12 cellular contexts compared by ENCODE assay signal in the genomic region with DNA sequence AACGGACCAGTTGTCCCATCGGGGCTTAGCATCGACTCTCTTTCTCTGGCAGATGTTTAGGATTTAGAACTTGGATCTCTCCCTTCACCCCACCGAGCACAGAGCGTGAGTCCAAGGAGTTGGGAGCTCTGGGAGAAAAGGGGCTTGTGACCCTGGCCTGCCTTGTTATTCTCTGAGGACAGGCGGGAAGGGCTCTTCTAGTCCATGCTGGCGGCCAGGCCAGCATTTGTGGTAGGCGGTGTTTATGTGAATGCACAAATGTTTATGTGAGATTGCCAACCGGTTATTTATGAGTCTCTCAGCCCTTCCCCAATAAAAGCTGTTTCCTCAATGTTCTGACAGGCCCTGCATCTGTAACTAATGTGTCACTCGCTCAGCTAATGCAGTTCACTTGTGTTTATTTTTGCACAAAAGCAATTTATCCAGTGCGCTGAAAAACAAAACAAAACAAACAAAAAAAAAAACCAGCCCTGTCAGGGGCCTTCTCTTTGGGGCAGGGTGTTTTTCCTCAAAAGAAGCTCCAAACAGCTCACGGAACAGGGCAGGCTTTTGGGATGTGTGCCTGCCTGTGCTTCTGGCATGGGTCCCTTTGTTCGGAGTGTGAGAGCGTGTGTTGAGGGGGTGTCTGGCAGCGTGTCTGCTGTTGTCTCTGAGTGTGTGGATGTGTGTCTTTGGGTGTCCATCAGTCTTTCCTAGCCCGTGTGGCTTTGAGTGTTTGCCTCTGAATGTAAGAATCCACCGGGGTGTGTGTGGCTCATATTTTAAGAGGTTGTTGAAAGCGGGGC. TPM values are rescaled to one million over a fixed set of nuclear protein-coding genes. Genes with fewer than 3 reads are reported as not detected.
DNase-seq lines count a peak whose midpoint lies in the region; ATAC-seq, FAIRE-seq and TF ChIP-seq lines count a peak whose summit lies in the region.
"Had no signal": no experiment of that assay in that cellular context is flagged by ENCODE, and none has a peak within 500 bp of the region (broad histone marks: within the 10 kb centered on the region; RNA-seq: fewer than 3 reads in every experiment).

No MANE protein-coding gene starts in this region.

- H3K27me3 ChIP-seq in breast epithelium (no peaks in the 10 kb centered on the region), keratinocyte (ENCODE audit: control insufficient read depth, extremely low read depth, insufficient read depth, low read length) (no peaks in the 10 kb centered on the region), stomach smooth muscle (ENCODE audit: control insufficient read depth in 1 of 2, insufficient read depth in 2 of 2, low read length in 2 of 2) (no peaks in the 10 kb centered on the region)

- DNase-seq in breast epithelium (ENCODE audit: low spot score in 2 of 2) (no peak), keratinocyte (ENCODE audit: low read depth, low spot score) (no peak), NCI-H2171 treated with DMSO at 0.1 percent for 48 hours (lab: John Stamatoyannopoulos, UW) (no peak), urothelium cell line (ENCODE audit: low spot score) (no peak), DMS53 (lab: John Stamatoyannopoulos, UW) (no peak)
- no peak for DNase-seq in activated naive CD4-positive, alpha-beta T cell treated with anti-CD3 and anti-CD28 coated beads, Interleukin-2, amount 50 U/mL, for 72 hours (ENCODE audit: low spot score in 2 of 2)
- DNase-seq: effector memory CD8-positive, alpha-beta T cell; GF-D8; NCI-H187 had no signal

- TF ChIP-seq CTCF in HEK293 (tag by site-specific recombination; IDR thresholded peaks at IDR 0.05) (no peak), breast epithelium (IDR thresholded peaks at IDR 0.05) (no peak), keratinocyte (optimal IDR thresholded peaks at IDR 0.05 in 1 of 3, IDR thresholded peaks at IDR 0.05 in 1 of 3, conservative IDR thresholded peaks at IDR 0.05 in 1 of 3; ENCODE audit: extremely low read depth in 1 of 3, insufficient read depth in 2 of 3, low read length in 3 of 3) (no peak)

- H3K4me2 ChIP-seq in keratinocyte (ENCODE audit: control insufficient read depth, extremely low read depth, insufficient read depth, low read depth, low read length), result peak overlapping the region; percentile 23

- no peaks in the 10 kb centered on the region for H3K36me3 ChIP-seq in HEK293 (ENCODE audit: control insufficient read depth in 2 of 2, insufficient read depth in 1 of 2, low read length in 2 of 2)
- H3K36me3 ChIP-seq in breast epithelium, result no peaks in the 10 kb centered on the region
- H3K36me3 ChIP-seq in keratinocyte (ENCODE audit: control insufficient read depth in 2 of 2, extremely low read depth in 1 of 2, insufficient read depth in 2 of 2, low read length in 2 of 2), result no peaks in the 10 kb centered on the region
- no peaks in the 10 kb centered on the region for H3K36me3 ChIP-seq in stomach smooth muscle (ENCODE audit: control insufficient read depth in 2 of 2, insufficient read depth in 2 of 2, low read length in 2 of 2)

- H3K27ac ChIP-seq in HEK293 (ENCODE audit: extremely low read depth, low read depth, low read length), result no peak overlapping the region
- H3K27ac ChIP-seq in breast epithelium, result peak overlapping the region; percentile 9 to 63
- no peak overlapping the region for H3K27ac ChIP-seq in keratinocyte (ENCODE audit: control insufficient read depth, insufficient read depth, low read length)
- peak overlapping the region; percentile 64 for H3K27ac ChIP-seq in stomach smooth muscle (ENCODE audit: low read length)

- H3K9me3 ChIP-seq in HEK293 (ENCODE audit: control insufficient read depth, insufficient read depth, low read depth, low read length) (no peaks in the 10 kb centered on the region), breast epithelium (no peaks in the 10 kb centered on the region), keratinocyte (ENCODE audit: control insufficient read depth, low read depth, low read length) (no peaks in the 10 kb centered on the region), stomach smooth muscle (ENCODE audit: control insufficient read depth in 2 of 2, low read length in 2 of 2) (no peaks in the 10 kb centered on the region)

- H3K4me1 ChIP-seq in HEK293 (ENCODE audit: control insufficient read depth, insufficient read depth, low read length) (peaks cover 6% of the 10 kb centered on the region; the same call in 1 of the 2 replicates), breast epithelium (no peaks in the 10 kb centered on the region), keratinocyte (ENCODE audit: control insufficient read depth, extremely low read depth, insufficient read depth, low read length) (peaks cover 14% of the 10 kb centered on the region), stomach smooth muscle (ENCODE audit: control insufficient read depth, insufficient read depth, low read length) (peaks cover 38% of the 10 kb centered on the region)

- POLR2A ChIA-PET in HEK293 (lab: Yijun Ruan, JAX), result no interaction called here

- TF ChIP-seq POLR2A in breast epithelium (IDR thresholded peaks at IDR 0.05), result no peak

- H2AFZ ChIP-seq in keratinocyte (ENCODE audit: control insufficient read depth, low read length), result peak overlapping the region; percentile 65

- H3K4me3 ChIP-seq in HEK293 (ENCODE audit: low read depth, low read length), result no peak overlapping the region
- no peak overlapping the region for H3K4me3 ChIP-seq in breast epithelium
- H3K4me3 ChIP-seq in keratinocyte (ENCODE audit: control insufficient read depth in 2 of 3, extremely low read depth in 1 of 3, insufficient read depth in 2 of 3, low read depth in 1 of 3, low read length in 3 of 3), result no peak overlapping the region
- peak overlapping the region in 1 of 2 donors; percentile 47 for H3K4me3 ChIP-seq in stomach smooth muscle (ENCODE audit: low read length in 2 of 2)

- no peaks in the 10 kb centered on the region for H3K9me1 ChIP-seq in keratinocyte (ENCODE audit: control insufficient read depth, extremely low read depth, insufficient read depth, low read length)

- CTCF ChIA-PET in HEK293 (lab: Yijun Ruan, JAX), result interaction anchor here (0.6 to 1.0 kb wide), 3 partner anchors 14 to 697 kb away, joined by 3 to 4 read pairs (median 3); no protein-coding TSS in a partner anchor

- dilution Hi-C loops in keratinocyte (cut with MboI; ENCODE audit: extremely low pct_ligation_motif_present, low sequenced_read_pairs), result no loop called here

- H3K9ac ChIP-seq in keratinocyte (ENCODE audit: control insufficient read depth, extremely low read depth, insufficient read depth, low read length) (peak overlapping the region; percentile 13), stomach smooth muscle (ENCODE audit: low read length in 2 of 2) (peak overlapping the region; percentile 24 to 36)

- no peaks in the 10 kb centered on the region for H3K36me3 Mint-ChIP-seq in activated naive CD4-positive, alpha-beta T cell treated with anti-CD3 and anti-CD28 coated beads, Interleukin-2, amount 50 U/mL, for 72 hours

- H3K9me3 Mint-ChIP-seq in activated naive CD4-positive, alpha-beta T cell treated with anti-CD3 and anti-CD28 coated beads, Interleukin-2, amount 50 U/mL, for 72 hours, result no peaks in the 10 kb centered on the region
- H3K9me3 Mint-ChIP-seq: effector memory CD8-positive, alpha-beta T cell had no signal

- H3K79me2 ChIP-seq in keratinocyte (ENCODE audit: control insufficient read depth, insufficient read depth, low read length), result no peaks in the 10 kb centered on the region

- FAIRE-seq in keratinocyte (lab: Jason Lieb, UNC) (peak; percentile 62), urothelium cell line (lab: Jason Lieb, UNC) (no peak)

- intact Hi-C loops in breast epithelium (cut with DNase I; ENCODE audit: low total_unique reads), result no loop called here

- peaks cover 2% of the 10 kb centered on the region for H4K20me1 ChIP-seq in keratinocyte (ENCODE audit: control insufficient read depth, extremely low read depth, insufficient read depth, low read length)

- ATAC-seq in activated naive CD4-positive, alpha-beta T cell treated with anti-CD3 and anti-CD28 coated beads, Interleukin-2, amount 50 U/mL, for 72 hours, result no peak
- ATAC-seq: effector memory CD8-positive, alpha-beta T cell had no signal

- H3K27ac Mint-ChIP-seq in activated naive CD4-positive, alpha-beta T cell treated with anti-CD3 and anti-CD28 coated beads, Interleukin-2, amount 50 U/mL, for 72 hours, result no peak overlapping the region
- H3K27ac Mint-ChIP-seq: effector memory CD8-positive, alpha-beta T cell had no signal

TF ChIP-seq in HEK293, 187 proteins besides CTCF, POLR2A, EP300 and RAD21 (continues in another document):
- TF ChIP-seq, protein P1, sequence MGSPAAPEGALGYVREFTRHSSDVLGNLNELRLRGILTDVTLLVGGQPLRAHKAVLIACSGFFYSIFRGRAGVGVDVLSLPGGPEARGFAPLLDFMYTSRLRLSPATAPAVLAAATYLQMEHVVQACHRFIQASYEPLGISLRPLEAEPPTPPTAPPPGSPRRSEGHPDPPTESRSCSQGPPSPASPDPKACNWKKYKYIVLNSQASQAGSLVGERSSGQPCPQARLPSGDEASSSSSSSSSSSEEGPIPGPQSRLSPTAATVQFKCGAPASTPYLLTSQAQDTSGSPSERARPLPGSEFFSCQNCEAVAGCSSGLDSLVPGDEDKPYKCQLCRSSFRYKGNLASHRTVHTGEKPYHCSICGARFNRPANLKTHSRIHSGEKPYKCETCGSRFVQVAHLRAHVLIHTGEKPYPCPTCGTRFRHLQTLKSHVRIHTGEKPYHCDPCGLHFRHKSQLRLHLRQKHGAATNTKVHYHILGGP (tag by site-specific recombination; IDR thresholded peaks at IDR 0.05), result peak; percentile 69

RNA-seq across cellular contexts. Expression of a gene that starts 52.7 kb away (rescaled TPM):
- 1 to 10 TPM; 4.4 to 6.2 (median 5.9) TPM for total RNA-seq in breast epithelium
- polyA plus RNA-seq in keratinocyte, result 0.05 to 0.08 TPM in 2 of 3 replicates, not detected in the other
- polyA plus RNA-seq in keratinocyte (2011; ENCODE audit: low read depth), result not detected
- polyA plus RNA-seq in keratinocyte (2011; cell fraction: cytosol; rRNA removed), result not detected in 2 replicates
- not detected in 2 replicates for polyA plus RNA-seq in keratinocyte (2011; cell fraction: nucleus; rRNA removed)
- polyA plus RNA-seq in keratinocyte (2012; ENCODE audit: low replicate concordance), result not detected in 2 replicates
- polyA minus RNA-seq in keratinocyte, result 0.62 TPM in 1 of 3 replicates, not detected in the others
- not detected for polyA minus RNA-seq in keratinocyte (2011; cell fraction: cytosol; rRNA and poly(A)+ RNA removed)
- not detected in 2 replicates for polyA minus RNA-seq in keratinocyte (2011; cell fraction: nucleus; rRNA and poly(A)+ RNA removed)
- 1 to 10 TPM; 1.4 to 3.1 TPM for total RNA-seq in activated naive CD4-positive, alpha-beta T cell treated with anti-CD3 and anti-CD28 coated beads, Interleukin-2, amount 50 U/mL, for 72 hours
- total RNA-seq: myocyte had no signal

Comparison
In these comparisons a context has a peak if more than half of its experiments do, and no peak if none do; other contexts are left out.
1. H3K27ac ChIP-seq: peak in breast epithelium (2 of 2) and stomach smooth muscle (single experiment); none in HEK293 (single experiment) and keratinocyte (single experiment).